18 cellular contexts compared by ENCODE assay signal in the genomic region with DNA sequence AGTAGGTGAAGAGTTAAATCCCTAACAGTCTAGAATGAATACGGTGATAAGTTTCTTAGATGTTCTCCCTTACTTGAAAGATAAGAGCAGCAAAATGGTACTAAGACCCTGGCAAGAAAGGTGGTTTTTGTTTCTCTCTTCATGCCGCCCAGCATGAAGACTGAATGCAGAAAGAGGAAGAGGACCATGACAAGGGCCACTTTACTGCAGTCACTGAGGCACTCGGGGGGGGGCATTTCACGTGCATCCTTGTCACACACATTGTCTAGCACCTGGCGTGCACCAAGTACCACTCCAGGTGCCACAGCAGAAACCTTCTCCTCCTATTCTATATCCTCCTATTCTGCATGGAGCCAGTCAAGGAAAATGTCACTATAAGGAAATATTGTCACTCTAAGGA.
"Had no signal": no experiment of that assay in that cellular context is flagged by ENCODE, and none has a peak within 500 bp of the region (broad histone marks: within the 10 kb centered on the region; RNA-seq: fewer than 3 reads in every experiment).

No MANE protein-coding gene starts in this region.

- H3K4me3 Mint-ChIP-seq: naive thymus-derived CD4-positive, alpha-beta T cell; stimulated activated memory B cell treated with anti-CD40 and anti-IgM and Interleukin-4, amounts not matched to agents 10 μg/mL and 1 μg/mL and 100 μg/mL, for 72 hours; stimulated activated naive CD8-positive, alpha-beta T cell treated with anti-CD3 and anti-CD28 coated beads, Interleukin-15, Interleukin-2, amounts not matched to agents 100 ng/mL and 50 ng/mL, for 24 hours had no signal

- H3K9me3 ChIP-seq: esophagus muscularis mucosa, neutrophil, spleen, tibial artery, upper lobe of left lung, uterus had no signal

- H3K9me3 Mint-ChIP-seq: naive thymus-derived CD4-positive, alpha-beta T cell; stimulated activated memory B cell treated with anti-CD40 and anti-IgM and Interleukin-4, amounts not matched to agents 10 μg/mL and 1 μg/mL and 100 μg/mL, for 72 hours; stimulated activated naive CD8-positive, alpha-beta T cell treated with anti-CD3 and anti-CD28 coated beads, Interleukin-15, Interleukin-2, amounts not matched to agents 100 ng/mL and 50 ng/mL, for 24 hours had no signal

- H3K27ac ChIP-seq: epithelial cell of prostate, esophagus muscularis mucosa, neutrophil, spleen, tibial artery had no signal

- H3K27me3 Mint-ChIP-seq: naive thymus-derived CD4-positive, alpha-beta T cell; stimulated activated memory B cell treated with anti-CD40 and anti-IgM and Interleukin-4, amounts not matched to agents 10 μg/mL and 1 μg/mL and 100 μg/mL, for 72 hours; stimulated activated naive CD8-positive, alpha-beta T cell treated with anti-CD3 and anti-CD28 coated beads, Interleukin-15, Interleukin-2, amounts not matched to agents 100 ng/mL and 50 ng/mL, for 24 hours had no signal

- H3K4me3 ChIP-seq: esophagus muscularis mucosa, spleen, tibial artery, upper lobe of left lung, uterus had no signal

- H3K27ac Mint-ChIP-seq: stimulated activated naive CD8-positive, alpha-beta T cell treated with anti-CD3 and anti-CD28 coated beads, Interleukin-15, Interleukin-2, amounts not matched to agents 100 ng/mL and 50 ng/mL, for 24 hours had no signal

- FAIRE-seq: endometrium, kidney had no signal

- H3K27me3 ChIP-seq: esophagus muscularis mucosa, neutrophil, spleen, tibial artery, upper lobe of left lung, uterus had no signal

- H3K36me3 Mint-ChIP-seq: naive thymus-derived CD4-positive, alpha-beta T cell; stimulated activated memory B cell treated with anti-CD40 and anti-IgM and Interleukin-4, amounts not matched to agents 10 μg/mL and 1 μg/mL and 100 μg/mL, for 72 hours had no signal

- ATAC-seq: left colon; naive thymus-derived CD4-positive, alpha-beta T cell; sciatic nerve; stimulated activated memory B cell treated with anti-CD40 and anti-IgM and Interleukin-4, amounts not matched to agents 10 μg/mL and 1 μg/mL and 100 μg/mL, for 72 hours had no signal

- H3K4me1 Mint-ChIP-seq: stimulated activated memory B cell treated with anti-CD40 and anti-IgM and Interleukin-4, amounts not matched to agents 10 μg/mL and 1 μg/mL and 100 μg/mL, for 72 hours had no signal

- DNase-seq: effector memory CD4-positive, alpha-beta T cell; kidney; left colon; naive thymus-derived CD4-positive, alpha-beta T cell; spleen; stimulated activated CD4-positive, alpha-beta T cell treated with anti-CD3 and anti-CD28 coated beads, Interleukin-15, amount 100 ng/mL, for 24 hours; stimulated activated CD4-positive, alpha-beta T cell treated with anti-CD3 and anti-CD28 coated beads, Interleukin-1b, Interleukin-23, amount 100 ng/mL, for 48 hours; stimulated activated CD4-positive, alpha-beta T cell treated with anti-CD3 and anti-CD28 coated beads, Interleukin-4, amount 100 ng/mL, for 24 hours; tibial artery; upper lobe of left lung; uterus had no signal

- H3K36me3 ChIP-seq: esophagus muscularis mucosa, neutrophil, spleen, tibial artery, upper lobe of left lung, uterus had no signal
